In the genomic region with DNA sequence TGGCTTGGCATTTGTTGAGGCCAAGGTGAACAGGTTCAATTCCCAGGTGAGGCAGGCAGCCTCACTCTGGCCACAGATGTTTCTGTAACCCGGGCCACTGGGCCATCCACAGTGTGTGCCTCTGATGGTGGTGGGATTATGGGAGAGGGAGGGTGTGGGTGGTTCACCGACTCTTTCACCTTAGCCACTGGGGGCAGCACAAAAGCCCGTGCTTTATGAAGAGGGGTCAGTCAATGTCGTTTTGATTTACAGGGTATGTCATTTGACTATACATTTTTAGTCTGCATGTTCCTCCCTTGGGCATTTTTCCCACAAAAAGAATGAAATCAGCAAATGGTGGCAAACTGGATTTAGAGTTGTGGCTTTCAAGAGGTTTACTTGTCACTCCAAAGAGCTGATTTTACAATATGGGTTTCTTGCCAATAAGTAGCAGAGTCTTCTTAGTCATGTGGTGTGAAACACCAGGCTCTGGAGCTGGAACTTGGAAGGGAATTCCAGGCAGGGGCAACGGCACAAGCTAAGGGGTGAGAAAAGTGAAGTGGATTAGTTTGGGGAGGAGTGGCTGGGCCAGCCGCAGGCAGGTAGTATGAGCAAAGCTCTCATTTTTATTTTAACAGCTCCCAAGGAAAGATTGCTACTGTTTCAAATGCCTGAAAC, we compare ENCODE assay signal across 22 cellular contexts.
DNase-seq lines count a peak whose midpoint lies in the region; ATAC-seq and TF ChIP-seq lines count a peak whose summit lies in the region.
"Had no signal": no experiment of that assay in that cellular context is flagged by ENCODE, and none has a peak within 500 bp of the region (broad histone marks: within the 10 kb centered on the region; RNA-seq: fewer than 3 reads in every experiment).

No MANE protein-coding gene starts in this region.

- H3K9me3 ChIP-seq in DOHH2 (ENCODE audit: control insufficient read depth, insufficient read depth, low read length) (no peaks in the 10 kb centered on the region), neural progenitor cell (ENCODE audit: low read depth) (no peaks in the 10 kb centered on the region), gastrocnemius medialis (no peaks in the 10 kb centered on the region)
- H3K9me3 ChIP-seq: esophagus muscularis mucosa, mucosa of descending colon, transverse colon had no signal

- H3K27ac ChIP-seq in DOHH2 (ENCODE audit: low read depth, low read length): no peak overlapping the region
- no peak overlapping the region for H3K27ac ChIP-seq in neural progenitor cell
- H3K27ac ChIP-seq in gastrocnemius medialis: no peak overlapping the region
- H3K27ac ChIP-seq: esophagus muscularis mucosa, skin epidermis, transverse colon had no signal

- intact Hi-C loops in activated T-helper 2 cell treated with anti-CD3 and anti-CD28 coated beads, Interferon-gamma antibody, Interleukin-2, Interleukin-4, amounts not matched to agents 10 μg/mL and 5 μg/mL and 100 μg/mL, durations not matched to agents 14 hours and 24 hours and 36 hours (cut with micrococcal nuclease): no loop called here
- intact Hi-C loops in gastrocnemius medialis (cut with DNase I; ENCODE audit: low total_unique reads): no loop called here
- intact Hi-C loops in activated CD4-positive, alpha-beta T cell treated with anti-CD3 and anti-CD28 coated beads, Interleukin-2, amount 10 ng/mL, durations not matched to agents 24 days and 14 days (cut with micrococcal nuclease): no loop called here

- H3K9me2 ChIP-seq in DOHH2 (replicated peaks; ENCODE audit: control insufficient read depth, low read length): no peaks in the 10 kb centered on the region

- no peaks in the 10 kb centered on the region for H3K9me3 Mint-ChIP-seq in activated T-helper 2 cell treated with anti-CD3 and anti-CD28 coated beads, Interferon-gamma antibody, Interleukin-2, Interleukin-4, amounts not matched to agents 10 μg/mL and 5 μg/mL and 100 μg/mL, durations not matched to agents 14 hours and 24 hours and 36 hours
- peaks cover 2% of the 10 kb centered on the region for H3K9me3 Mint-ChIP-seq in neural progenitor cell
- H3K9me3 Mint-ChIP-seq in activated naive CD8-positive, alpha-beta T cell treated with anti-CD3 and anti-CD28 coated beads for 36 hours: no peaks in the 10 kb centered on the region
- no peaks in the 10 kb centered on the region for H3K9me3 Mint-ChIP-seq in activated CD4-positive, alpha-beta T cell treated with anti-CD3 and anti-CD28 coated beads, Interleukin-2, amount 10 ng/mL, durations not matched to agents 24 days and 14 days
- H3K9me3 Mint-ChIP-seq: activated T-cell treated with anti-CD3 and anti-CD28 coated beads, Interleukin-2, amount 50 U/mL, for 72 hours; CD8-positive, alpha-beta T cell; neural crest cell had no signal

- H4K20me1 ChIP-seq in DOHH2 (ENCODE audit: control insufficient read depth, insufficient read depth, low read depth, low read length) (no peaks in the 10 kb centered on the region), neural progenitor cell (ENCODE audit: low read depth) (no peaks in the 10 kb centered on the region)

- no peak overlapping the region for H2AFZ ChIP-seq in neural progenitor cell (replicated peaks)

- H3K27ac Mint-ChIP-seq in activated T-helper 2 cell treated with anti-CD3 and anti-CD28 coated beads, Interferon-gamma antibody, Interleukin-2, Interleukin-4, amounts not matched to agents 10 μg/mL and 5 μg/mL and 100 μg/mL, durations not matched to agents 14 hours and 24 hours and 36 hours: peak overlapping the region; percentile 29
- peak overlapping the region; percentile 61 for H3K27ac Mint-ChIP-seq in neural progenitor cell
- no peak overlapping the region for H3K27ac Mint-ChIP-seq in activated naive CD8-positive, alpha-beta T cell treated with anti-CD3 and anti-CD28 coated beads for 36 hours
- no peak overlapping the region for H3K27ac Mint-ChIP-seq in activated CD4-positive, alpha-beta T cell treated with anti-CD3 and anti-CD28 coated beads, Interleukin-2, amount 10 ng/mL, durations not matched to agents 24 days and 14 days
- H3K27ac Mint-ChIP-seq: activated naive CD8-positive, alpha-beta T cell; IgD-negative memory B cell; progenitor cell of endocrine pancreas had no signal

- H3K4me3 Mint-ChIP-seq in activated T-helper 2 cell treated with anti-CD3 and anti-CD28 coated beads, Interferon-gamma antibody, Interleukin-2, Interleukin-4, amounts not matched to agents 10 μg/mL and 5 μg/mL and 100 μg/mL, durations not matched to agents 14 hours and 24 hours and 36 hours (ENCODE audit: low read depth): no peak overlapping the region
- H3K4me3 Mint-ChIP-seq in neural progenitor cell: no peak overlapping the region
- no peak overlapping the region for H3K4me3 Mint-ChIP-seq in activated naive CD8-positive, alpha-beta T cell treated with anti-CD3 and anti-CD28 coated beads for 36 hours
- H3K4me3 Mint-ChIP-seq in activated CD4-positive, alpha-beta T cell treated with anti-CD3 and anti-CD28 coated beads, Interleukin-2, amount 10 ng/mL, durations not matched to agents 24 days and 14 days: no peak overlapping the region
- H3K4me3 Mint-ChIP-seq: activated naive CD8-positive, alpha-beta T cell; activated T-cell treated with anti-CD3 and anti-CD28 coated beads, Interleukin-2, amount 50 U/mL, for 72 hours; CD8-positive, alpha-beta T cell; IgD-negative memory B cell; neural crest cell had no signal

- H3K4me1 ChIP-seq in DOHH2 (ENCODE audit: control insufficient read depth, low read length): no peaks in the 10 kb centered on the region
- H3K4me1 ChIP-seq in neural progenitor cell: no peaks in the 10 kb centered on the region
- H3K4me1 ChIP-seq in gastrocnemius medialis: peaks cover 19 to 21% of the 10 kb centered on the region in 2 donors

- H3K36me3 ChIP-seq in DOHH2 (ENCODE audit: control insufficient read depth, low read length): no peaks in the 10 kb centered on the region
- no peaks in the 10 kb centered on the region for H3K36me3 ChIP-seq in neural progenitor cell
- no peaks in the 10 kb centered on the region for H3K36me3 ChIP-seq in gastrocnemius medialis
- H3K36me3 ChIP-seq: esophagus muscularis mucosa, transverse colon had no signal

- H3F3A ChIP-seq in DOHH2 (ENCODE audit: control insufficient read depth, insufficient read depth) (no peaks in the 10 kb centered on the region), neural progenitor cell (ENCODE audit: low read depth) (no peaks in the 10 kb centered on the region)

- in situ Hi-C loops in KBM-7 (cut with MboI; ENCODE audit: low pct_unique_long_range_greater_than_20kb, low sequenced_read_pairs): no loop called here
- in situ Hi-C loops in gastrocnemius medialis (cut with MboI; ENCODE audit: low sequenced_read_pairs in 4 of 4): no loop called here

- H3K79me2 ChIP-seq in DOHH2 (ENCODE audit: control insufficient read depth, low read length) (no peaks in the 10 kb centered on the region), neural progenitor cell (ENCODE audit: low read depth) (no peaks in the 10 kb centered on the region)

- H3K9ac ChIP-seq in neural progenitor cell: no peak overlapping the region

- no peaks in the 10 kb centered on the region for H3K27me3 Mint-ChIP-seq in activated T-helper 2 cell treated with anti-CD3 and anti-CD28 coated beads, Interferon-gamma antibody, Interleukin-2, Interleukin-4, amounts not matched to agents 10 μg/mL and 5 μg/mL and 100 μg/mL, durations not matched to agents 14 hours and 24 hours and 36 hours (ENCODE audit: low read depth)
- peaks cover 9% of the 10 kb centered on the region for H3K27me3 Mint-ChIP-seq in neural progenitor cell (ENCODE audit: insufficient read depth, low read depth)
- H3K27me3 Mint-ChIP-seq in activated naive CD8-positive, alpha-beta T cell treated with anti-CD3 and anti-CD28 coated beads for 36 hours: no peaks in the 10 kb centered on the region
- peaks cover 4% of the 10 kb centered on the region for H3K27me3 Mint-ChIP-seq in activated CD4-positive, alpha-beta T cell treated with anti-CD3 and anti-CD28 coated beads, Interleukin-2, amount 10 ng/mL, durations not matched to agents 24 days and 14 days
- H3K27me3 Mint-ChIP-seq: activated naive CD8-positive, alpha-beta T cell; IgD-negative memory B cell had no signal

- TF ChIP-seq CTCF in DOHH2 (IDR thresholded peaks at IDR 0.05; ENCODE audit: low read depth, low read length, poor library complexity, severe bottlenecking): peak; percentile 28
- peak; percentile 22 for TF ChIP-seq CTCF in neural progenitor cell (IDR thresholded peaks at IDR 0.05)
- no peak for TF ChIP-seq CTCF in gastrocnemius medialis (IDR thresholded peaks at IDR 0.05 in 4 of 5, conservative IDR thresholded peaks at IDR 0.05 in 1 of 5)

- DNase-seq in KBM-7 (peak; percentile 46), neural progenitor cell (ENCODE audit: low spot score) (no peak), gastrocnemius medialis (no peak), SIG-M5 (lab: John Stamatoyannopoulos, UW) (no peak)
- no peak for DNase-seq in activated T-helper 2 cell treated with anti-CD3 and anti-CD28 coated beads, Interferon-gamma antibody, Interleukin-2, Interleukin-4, amounts not matched to agents 10 μg/mL and 5 μg/mL and 100 μg/mL, durations not matched to agents 14 hours and 24 hours and 36 hours (ENCODE audit: low spot score)
- no peak for DNase-seq in activated naive CD8-positive, alpha-beta T cell treated with anti-CD3 and anti-CD28 coated beads for 36 hours
- DNase-seq in activated CD4-positive, alpha-beta T cell treated with anti-CD3 and anti-CD28 coated beads, Interleukin-2, amount 10 ng/mL, durations not matched to agents 24 days and 14 days: no peak
- DNase-seq: activated T-cell treated with anti-CD3 and anti-CD28 coated beads, Interleukin-2, amount 50 U/mL, for 72 hours; CD8-positive, alpha-beta T cell; left ventricle myocardium superior; mucosa of descending colon; NCI-H1048; NCI-H2029; stimulated activated naive CD4-positive, alpha-beta T cell treated with Interleukin-2 at 50 U/mL for 16 hours; transverse colon had no signal

- H3K4me2 ChIP-seq in DOHH2 (ENCODE audit: low read length) (no peak overlapping the region), neural progenitor cell (no peak overlapping the region)

- H3K27me3 ChIP-seq in DOHH2 (ENCODE audit: control insufficient read depth, low read length) (peaks cover 3% of the 10 kb centered on the region), neural progenitor cell (no peaks in the 10 kb centered on the region), gastrocnemius medialis (no peaks in the 10 kb centered on the region)
- H3K27me3 ChIP-seq: esophagus muscularis mucosa had no signal

- no peak for TF ChIP-seq POLR2A in gastrocnemius medialis (IDR thresholded peaks at IDR 0.05)

- no peaks in the 10 kb centered on the region for H3K36me3 Mint-ChIP-seq in activated T-helper 2 cell treated with anti-CD3 and anti-CD28 coated beads, Interferon-gamma antibody, Interleukin-2, Interleukin-4, amounts not matched to agents 10 μg/mL and 5 μg/mL and 100 μg/mL, durations not matched to agents 14 hours and 24 hours and 36 hours (ENCODE audit: low read depth)
- no peaks in the 10 kb centered on the region for H3K36me3 Mint-ChIP-seq in neural progenitor cell
- no peaks in the 10 kb centered on the region for H3K36me3 Mint-ChIP-seq in activated naive CD8-positive, alpha-beta T cell treated with anti-CD3 and anti-CD28 coated beads for 36 hours
- no peaks in the 10 kb centered on the region for H3K36me3 Mint-ChIP-seq in activated CD4-positive, alpha-beta T cell treated with anti-CD3 and anti-CD28 coated beads, Interleukin-2, amount 10 ng/mL, durations not matched to agents 24 days and 14 days (ENCODE audit: low read depth)
- H3K36me3 Mint-ChIP-seq: activated naive CD8-positive, alpha-beta T cell; CD8-positive, alpha-beta T cell had no signal

- ATAC-seq in gastrocnemius medialis: no peak
- ATAC-seq: CD8-positive, alpha-beta T cell; left ventricle myocardium superior; mucosa of descending colon had no signal

- H3K4me3 ChIP-seq in DOHH2 (ENCODE audit: low read length): no peak overlapping the region
- H3K4me3 ChIP-seq in neural progenitor cell: no peak overlapping the region
- no peak overlapping the region for H3K4me3 ChIP-seq in gastrocnemius medialis
- H3K4me3 ChIP-seq: esophagus muscularis mucosa, mucosa of descending colon, skin epidermis, transverse colon had no signal

- peaks cover 20% of the 10 kb centered on the region for H3K4me1 Mint-ChIP-seq in activated T-helper 2 cell treated with anti-CD3 and anti-CD28 coated beads, Interferon-gamma antibody, Interleukin-2, Interleukin-4, amounts not matched to agents 10 μg/mL and 5 μg/mL and 100 μg/mL, durations not matched to agents 14 hours and 24 hours and 36 hours (ENCODE audit: low read depth)
- peaks cover 46% of the 10 kb centered on the region for H3K4me1 Mint-ChIP-seq in neural progenitor cell
- no peaks in the 10 kb centered on the region for H3K4me1 Mint-ChIP-seq in activated naive CD8-positive, alpha-beta T cell treated with anti-CD3 and anti-CD28 coated beads for 36 hours
- H3K4me1 Mint-ChIP-seq in activated CD4-positive, alpha-beta T cell treated with anti-CD3 and anti-CD28 coated beads, Interleukin-2, amount 10 ng/mL, durations not matched to agents 24 days and 14 days: no peaks in the 10 kb centered on the region
- H3K4me1 Mint-ChIP-seq: IgD-negative memory B cell had no signal

Comparison
In these comparisons a context has a peak if more than half of its experiments do, and no peak if none do; other contexts are left out.
1. CTCF ChIP-seq: peak in DOHH2 (single experiment) and neural progenitor cell (single experiment); none in gastrocnemius medialis (0 of 5).
2. H3K27ac Mint-ChIP-seq: peak in activated T-helper 2 cell treated with anti-CD3 and anti-CD28 coated beads, Interferon-gamma antibody, Interleukin-2, Interleukin-4, amounts not matched to agents 10 μg/mL and 5 μg/mL and 100 μg/mL, durations not matched to agents 14 hours and 24 hours and 36 hours (single experiment) and neural progenitor cell (single experiment); none in activated naive CD8-positive, alpha-beta T cell treated with anti-CD3 and anti-CD28 coated beads for 36 hours (single experiment) and activated CD4-positive, alpha-beta T cell treated with anti-CD3 and anti-CD28 coated beads, Interleukin-2, amount 10 ng/mL, durations not matched to agents 24 days and 14 days (single experiment).